ENCODE assay signal across 36 cellular contexts in the genomic region with DNA sequence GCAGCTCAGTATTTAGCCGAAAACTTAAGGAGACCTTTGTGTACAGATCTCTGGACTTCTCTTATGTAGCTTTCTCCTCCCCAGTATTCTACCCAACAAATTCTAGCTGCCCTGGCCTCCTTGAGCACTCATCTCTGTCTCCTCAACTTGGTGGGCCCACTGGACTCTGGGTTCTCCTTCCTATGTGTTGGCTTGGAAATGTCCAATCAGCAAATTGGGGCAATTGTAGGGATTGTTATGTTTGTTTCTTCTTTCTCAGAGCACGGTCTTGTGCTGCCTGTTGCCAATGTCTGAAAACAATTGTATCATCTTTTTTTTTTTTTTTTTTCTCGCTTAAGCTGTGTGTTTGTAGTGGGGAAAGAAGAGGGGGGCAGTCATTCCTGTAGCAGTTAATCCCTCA. TPM values are rescaled to one million over a fixed set of nuclear protein-coding genes. Genes with fewer than 3 reads are reported as not detected.
"Had no signal": no experiment of that assay in that cellular context is flagged by ENCODE, and none has a peak within 500 bp of the region (broad histone marks: within the 10 kb centered on the region; RNA-seq: fewer than 3 reads in every experiment).

No MANE protein-coding gene starts in this region.

- H3K9me3 ChIP-seq: adrenal gland, breast epithelium had no signal

- H3K27ac ChIP-seq: adrenal gland, ascending aorta, breast epithelium, cardiac muscle cell, coronary artery, dorsolateral prefrontal cortex had no signal

- H3K4me1 Mint-ChIP-seq: activated CD4-positive, alpha-beta T cell treated with anti-CD3 and anti-CD28 coated beads, Interleukin-2, amount 10 ng/mL, durations not matched to agents 24 days and 14 days; activated CD8-positive, alpha-beta memory T cell treated with anti-CD3 and anti-CD28 coated beads, Interleukin-2, amount 10 ng/mL, durations not matched to agents 7 days and 5 days; activated naive CD4-positive, alpha-beta T cell treated with anti-CD3 and anti-CD28 coated beads, Interleukin-2, amount 50 U/mL, for 24 hours; activated naive CD8-positive, alpha-beta T cell treated with anti-CD3 and anti-CD28 coated beads for 36 hours; activated naive CD8-positive, alpha-beta T cell treated with anti-CD3 and anti-CD28 coated beads, Interleukin-2, amount 50 U/mL, for 24 hours had no signal

- H3K4me3 Mint-ChIP-seq: activated CD4-positive, alpha-beta memory T cell treated with anti-CD3 and anti-CD28 coated beads for 36 hours; activated CD4-positive, alpha-beta T cell treated with anti-CD3 and anti-CD28 coated beads for 36 hours; activated CD4-positive, alpha-beta T cell treated with anti-CD3 and anti-CD28 coated beads, Interleukin-2, amount 10 ng/mL, durations not matched to agents 24 days and 14 days; activated CD8-positive, alpha-beta memory T cell treated with anti-CD3 and anti-CD28 coated beads, Interleukin-2, amount 10 ng/mL, durations not matched to agents 7 days and 5 days; activated CD8-positive, alpha-beta T cell treated with anti-CD3 and anti-CD28 coated beads, Interleukin-2, amount 10 ng/mL, durations not matched to agents 7 days and 5 days; activated naive CD4-positive, alpha-beta T cell treated with anti-CD3 and anti-CD28 coated beads for 36 hours; activated naive CD4-positive, alpha-beta T cell treated with anti-CD3 and anti-CD28 coated beads, Interleukin-2, amount 50 U/mL, for 24 hours; activated naive CD8-positive, alpha-beta T cell treated with anti-CD3 and anti-CD28 coated beads for 36 hours; activated naive CD8-positive, alpha-beta T cell treated with anti-CD3 and anti-CD28 coated beads, Interleukin-2, amount 50 U/mL, for 24 hours; activated T-helper 1 cell treated with anti-CD3 and anti-CD28 coated beads, Interleukin-12 subunit alpha, Interleukin-12 subunit beta, Interleukin-2, Interleukin-4 antibody, amounts not matched to agents 30 ng/mL and 10 ng/mL and 1 ng/mL, durations not matched to agents 14 hours and 24 hours and 36 hours; brain; dendritic cell treated with granulocyte-macrophage colony-stimulating factor and Interleukin-4, amounts not matched to agents 40 ng/mL and 50 ng/mL, for 4 days; effector memory CD8-positive, alpha-beta T cell had no signal

- H3K4me3 ChIP-seq: adrenal gland, ascending aorta, breast epithelium, cardiac muscle cell, coronary artery, dorsolateral prefrontal cortex had no signal

- H3K9me3 Mint-ChIP-seq: activated CD4-positive, alpha-beta T cell treated with anti-CD3 and anti-CD28 coated beads, Interleukin-2, amount 10 ng/mL, durations not matched to agents 24 days and 14 days; activated naive CD4-positive, alpha-beta T cell treated with anti-CD3 and anti-CD28 coated beads for 36 hours; activated naive CD4-positive, alpha-beta T cell treated with anti-CD3 and anti-CD28 coated beads, Interleukin-2, amount 50 U/mL, for 24 hours; activated naive CD8-positive, alpha-beta T cell treated with anti-CD3 and anti-CD28 coated beads for 36 hours; activated naive CD8-positive, alpha-beta T cell treated with anti-CD3 and anti-CD28 coated beads, Interleukin-2, amount 50 U/mL, for 24 hours; activated T-helper 1 cell treated with anti-CD3 and anti-CD28 coated beads, Interleukin-12 subunit alpha, Interleukin-12 subunit beta, Interleukin-2, Interleukin-4 antibody, amounts not matched to agents 30 ng/mL and 10 ng/mL and 1 ng/mL, durations not matched to agents 14 hours and 24 hours and 36 hours; activated T-helper 2 cell treated with anti-CD3 and anti-CD28 coated beads, Interferon-gamma antibody, Interleukin-2, Interleukin-4, amounts not matched to agents 10 μg/mL and 5 μg/mL and 100 μg/mL, durations not matched to agents 14 hours and 24 hours and 36 hours; dendritic cell treated with granulocyte-macrophage colony-stimulating factor and Interleukin-4, amounts not matched to agents 40 ng/mL and 50 ng/mL, for 4 days; effector memory CD8-positive, alpha-beta T cell had no signal

- H3K27me3 ChIP-seq: adrenal gland, ascending aorta, breast epithelium, dorsolateral prefrontal cortex had no signal

- H3K36me3 ChIP-seq: adrenal gland, ascending aorta, breast epithelium, cardiac muscle cell had no signal

- H3K27me3 Mint-ChIP-seq: brain had no signal

- H3K4me1 ChIP-seq: breast epithelium had no signal

- ATAC-seq: activated CD4-positive, alpha-beta T cell treated with anti-CD3 and anti-CD28 coated beads for 36 hours; activated CD8-positive, alpha-beta memory T cell treated with anti-CD3 and anti-CD28 coated beads, Interleukin-2, amount 10 ng/mL, durations not matched to agents 7 days and 5 days; activated CD8-positive, alpha-beta T cell treated with anti-CD3 and anti-CD28 coated beads, Interleukin-2, amount 10 ng/mL, durations not matched to agents 7 days and 5 days; activated naive CD8-positive, alpha-beta T cell treated with anti-CD3 and anti-CD28 coated beads, Interleukin-2, amount 50 U/mL, for 24 hours; effector memory CD8-positive, alpha-beta T cell; esophagus mucosa had no signal

- FAIRE-seq: endometrium, endothelial cell of umbilical vein, frontal cortex had no signal

- DNase-seq: activated CD4-positive, alpha-beta memory T cell treated with anti-CD3 and anti-CD28 coated beads for 36 hours; activated CD4-positive, alpha-beta T cell treated with anti-CD3 and anti-CD28 coated beads for 36 hours; activated CD4-positive, alpha-beta T cell treated with anti-CD3 and anti-CD28 coated beads, Interleukin-2, amount 10 ng/mL, durations not matched to agents 24 days and 14 days; activated CD4-positive, CD25-positive, alpha-beta regulatory T cell; activated CD4-positive, CD25-positive, alpha-beta regulatory T cell treated with anti-CD3 and anti-CD28 coated beads, Interleukin-2, amount 50 U/mL, for 72 hours; activated CD8-positive, alpha-beta memory T cell treated with anti-CD3 and anti-CD28 coated beads, Interleukin-2, amount 10 ng/mL, durations not matched to agents 7 days and 5 days; activated CD8-positive, alpha-beta memory T cell treated with anti-CD3 and anti-CD28 coated beads, Interleukin-2, amount 50 U/mL, for 4 hours; activated CD8-positive, alpha-beta T cell treated with anti-CD3 and anti-CD28 coated beads, Interleukin-2, amount 10 ng/mL, durations not matched to agents 7 days and 5 days; activated effector memory CD4-positive, alpha-beta T cell treated with anti-CD3 and anti-CD28 coated beads, Interleukin-2, amount 50 U/mL, for 16 hours; activated naive CD4-positive, alpha-beta T cell treated with anti-CD3 and anti-CD28 coated beads for 36 hours; activated naive CD8-positive, alpha-beta T cell treated with anti-CD3 and anti-CD28 coated beads for 36 hours; activated naive CD8-positive, alpha-beta T cell treated with anti-CD3 and anti-CD28 coated beads, Interleukin-2, amount 50 U/mL, for 24 hours; activated T-cell treated with anti-CD3 and anti-CD28 coated beads, Interleukin-2, amount 50 U/mL, for 1 hour; activated T-cell treated with anti-CD3 and anti-CD28 coated beads, Interleukin-2, amount 50 U/mL, for 48 hours; adrenal gland; amygdala; central memory CD4-positive, alpha-beta T cell; cerebellar nuclear complex; dorsolateral prefrontal cortex; effector memory CD8-positive, alpha-beta T cell; T-helper 2 cell had no signal

- H3K27ac Mint-ChIP-seq: activated CD4-positive, alpha-beta memory T cell treated with anti-CD3 and anti-CD28 coated beads for 36 hours; activated CD4-positive, alpha-beta T cell treated with anti-CD3 and anti-CD28 coated beads for 36 hours; activated CD4-positive, alpha-beta T cell treated with anti-CD3 and anti-CD28 coated beads, Interleukin-2, amount 10 ng/mL, durations not matched to agents 24 days and 14 days; activated CD8-positive, alpha-beta memory T cell treated with anti-CD3 and anti-CD28 coated beads, Interleukin-2, amount 10 ng/mL, durations not matched to agents 7 days and 5 days; activated CD8-positive, alpha-beta T cell treated with anti-CD3 and anti-CD28 coated beads, Interleukin-2, amount 10 ng/mL, durations not matched to agents 7 days and 5 days; activated naive CD4-positive, alpha-beta T cell treated with anti-CD3 and anti-CD28 coated beads for 36 hours; activated naive CD4-positive, alpha-beta T cell treated with anti-CD3 and anti-CD28 coated beads, Interleukin-2, amount 50 U/mL, for 24 hours; activated naive CD8-positive, alpha-beta T cell treated with anti-CD3 and anti-CD28 coated beads for 36 hours; activated naive CD8-positive, alpha-beta T cell treated with anti-CD3 and anti-CD28 coated beads, Interleukin-2, amount 50 U/mL, for 24 hours; activated T-helper 1 cell treated with anti-CD3 and anti-CD28 coated beads, Interleukin-12 subunit alpha, Interleukin-12 subunit beta, Interleukin-2, Interleukin-4 antibody, amounts not matched to agents 30 ng/mL and 10 ng/mL and 1 ng/mL, durations not matched to agents 14 hours and 24 hours and 36 hours; activated T-helper 2 cell treated with anti-CD3 and anti-CD28 coated beads, Interferon-gamma antibody, Interleukin-2, Interleukin-4, amounts not matched to agents 10 μg/mL and 5 μg/mL and 100 μg/mL, durations not matched to agents 14 hours and 24 hours and 36 hours; brain; dendritic cell treated with granulocyte-macrophage colony-stimulating factor and Interleukin-4, amounts not matched to agents 40 ng/mL and 50 ng/mL, for 4 days; effector memory CD8-positive, alpha-beta T cell had no signal

- H3K36me3 Mint-ChIP-seq: activated CD4-positive, alpha-beta memory T cell treated with anti-CD3 and anti-CD28 coated beads for 36 hours; activated CD8-positive, alpha-beta memory T cell treated with anti-CD3 and anti-CD28 coated beads, Interleukin-2, amount 10 ng/mL, durations not matched to agents 7 days and 5 days; activated naive CD4-positive, alpha-beta T cell treated with anti-CD3 and anti-CD28 coated beads, Interleukin-2, amount 50 U/mL, for 24 hours; activated naive CD8-positive, alpha-beta T cell treated with anti-CD3 and anti-CD28 coated beads for 36 hours had no signal

RNA-seq across cellular contexts. Expression of gene NTN4, which starts 30.2 kb away (rescaled TPM):
- total RNA-seq: activated CD4-positive, alpha-beta T cell treated with anti-CD3 and anti-CD28 coated beads for 36 hours; activated CD4-positive, alpha-beta T cell treated with anti-CD3 and anti-CD28 coated beads, Interleukin-2, amount 10 ng/mL, durations not matched to agents 24 days and 14 days; activated CD8-positive, alpha-beta memory T cell treated with anti-CD3 and anti-CD28 coated beads for 36 hours; activated CD8-positive, alpha-beta memory T cell treated with anti-CD3 and anti-CD28 coated beads, Interleukin-2, amount 10 ng/mL, durations not matched to agents 7 days and 5 days; activated CD8-positive, alpha-beta T cell treated with anti-CD3 and anti-CD28 coated beads, Interleukin-2, amount 10 ng/mL, durations not matched to agents 7 days and 5 days; activated naive CD4-positive, alpha-beta T cell treated with anti-CD3 and anti-CD28 coated beads for 36 hours; activated naive CD8-positive, alpha-beta T cell treated with anti-CD3 and anti-CD28 coated beads for 36 hours; activated T-helper 1 cell treated with anti-CD3 and anti-CD28 coated beads, Interleukin-12 subunit alpha, Interleukin-12 subunit beta, Interleukin-2, Interleukin-4 antibody, amounts not matched to agents 30 ng/mL and 10 ng/mL and 1 ng/mL, durations not matched to agents 14 hours and 24 hours and 36 hours; activated T-helper 2 cell treated with anti-CD3 and anti-CD28 coated beads, Interferon-gamma antibody, Interleukin-2, Interleukin-4, amounts not matched to agents 10 μg/mL and 5 μg/mL and 100 μg/mL, durations not matched to agents 14 hours and 24 hours and 36 hours; T-helper 1 cell treated with Interleukin-12 subunit alpha and Interleukin-12 subunit beta and Interleukin-4 antibody, amounts not matched to agents 30 ng/mL and 1 ng/mL, for 36 hours had no signal
